8 cellular contexts compared by ENCODE assay signal in genomic region chr9:36091028-36091953, GRCh38. TPM values are rescaled to one million over a fixed set of nuclear protein-coding genes. Genes with fewer than 3 reads are reported as not detected.
A peak's percentile ranks its signal among the peaks of the same experiment; 100 is the strongest.
DNase-seq lines count a peak whose midpoint lies in the region; ATAC-seq, FAIRE-seq and TF ChIP-seq lines count a peak whose summit lies in the region.

No MANE protein-coding gene starts in this region.

- H3K9me3 ChIP-seq in liver (ENCODE audit: control insufficient read depth in 4 of 4, low read length in 3 of 4), result no peaks in the 10 kb centered on the region
- H3K9me3 ChIP-seq in kidney (ENCODE audit: control insufficient read depth in 1 of 2, low read length in 2 of 2), result no peaks in the 10 kb centered on the region

- DNase-seq in AG08395 (ENCODE audit: low spot score), result peak; percentile 35
- peak; percentile 36 for DNase-seq in HS-5 (ENCODE audit: low read depth)
- peak; percentile 85 for DNase-seq in astrocyte of the hippocampus (ENCODE audit: low read depth, low spot score)
- no peak for DNase-seq in kidney
- no peak for DNase-seq in GM12892 (ENCODE audit: insufficient read length)

- 26% methylated on average over 8 of the region's 8 CpGs for WGBS in liver

- H3K27me3 ChIP-seq in liver (ENCODE audit: control insufficient read depth in 4 of 4, insufficient read depth in 4 of 4, low read length in 3 of 4), result no peaks in the 10 kb centered on the region

- H3K4me1 ChIP-seq in liver (ENCODE audit: control insufficient read depth in 4 of 4, insufficient read depth in 4 of 4, low read length in 3 of 4), result peaks cover 2 to 31% (median 19%) of the 10 kb centered on the region in 4 donors
- peaks cover 0 to 4% of the 10 kb centered on the region in 2 donors for H3K4me1 ChIP-seq in kidney (ENCODE audit: control insufficient read depth in 1 of 2, insufficient read depth in 1 of 2, low read depth in 1 of 2, low read length in 2 of 2)

- H3K36me3 ChIP-seq in liver (ENCODE audit: control insufficient read depth in 4 of 4, insufficient read depth in 3 of 4, low read depth in 1 of 4, low read length in 3 of 4) (peaks cover 0 to 2% (median 0%) of the 10 kb centered on the region in 4 donors), kidney (ENCODE audit: control insufficient read depth in 1 of 2, insufficient read depth in 2 of 2, low read length in 2 of 2) (no peaks in the 10 kb centered on the region)

- intact Hi-C loops in kidney (cut with DNase I), result no loop called here

- no peak overlapping the region for H3K27ac ChIP-seq in liver (ENCODE audit: low read depth in 1 of 2, low read length in 2 of 2)
- no peak overlapping the region for H3K27ac ChIP-seq in kidney (ENCODE audit: low read depth in 2 of 2, low read length in 2 of 2)

- no peak for FAIRE-seq in kidney (lab: Jason Lieb, UNC)
- no peak for FAIRE-seq in GM12892 (lab: Jason Lieb, UNC)

- peak in 1 of 2 donors; percentile 23 for TF ChIP-seq RAD21 in liver (IDR thresholded peaks at IDR 0.05)

- ATAC-seq in GM19328 (IDR thresholded peaks at IDR 0.05; ENCODE audit: unreplicated experiment) (no peak), GM21576 (IDR thresholded peaks at IDR 0.05; ENCODE audit: unreplicated experiment) (no peak)

- no peak overlapping the region for H3K9ac ChIP-seq in liver (ENCODE audit: low read depth in 1 of 2, low read length in 2 of 2)
- H3K9ac ChIP-seq in kidney (ENCODE audit: low read length in 2 of 2), result no peak overlapping the region

- no peak for TF ChIP-seq POLR2A in GM12892 (IDR thresholded peaks at IDR 0.05; ENCODE audit: low read depth, low read length)

- TF ChIP-seq CTCF in liver (IDR thresholded peaks at IDR 0.05; ENCODE audit: low read depth, low read length, missing input control), result no peak
- no peak for TF ChIP-seq CTCF in kidney (IDR thresholded peaks at IDR 0.05; ENCODE audit: borderline replicate concordance, extremely low read depth, insufficient read depth)

- H3K4me3 ChIP-seq in liver (ENCODE audit: low read depth in 1 of 3, low read length in 3 of 3) (no peak overlapping the region), kidney (ENCODE audit: low read length in 2 of 2) (no peak overlapping the region)

TF ChIP-seq in liver, 16 proteins besides CTCF, POLR2A, EP300 and RAD21:
- peak; percentile 47 for TF ChIP-seq FOXA1 (IDR thresholded peaks at IDR 0.05)
- TF ChIP-seq HNF4A (conservative IDR thresholded peaks at IDR 0.05), result peak; percentile 55 to 68
- no peak for TF ChIP-seq NR2F2 (IDR thresholded peaks at IDR 0.05)
- no peak for TF ChIP-seq EGR1 (IDR thresholded peaks at IDR 0.05; ENCODE audit: low read depth in 2 of 2)
- no peak for TF ChIP-seq TAF1 (conservative IDR thresholded peaks at IDR 0.05)
- peak; percentile 24 for TF ChIP-seq MAX (IDR thresholded peaks at IDR 0.05)
- peak; percentile 56 to 57 for TF ChIP-seq RXRA (IDR thresholded peaks at IDR 0.05)
- peak; percentile 62 for TF ChIP-seq SP1 (IDR thresholded peaks at IDR 0.05)
- peak; percentile 63 for TF ChIP-seq YY1 (IDR thresholded peaks at IDR 0.05)
- TF ChIP-seq FOXA2 (IDR thresholded peaks at IDR 0.05), result peak; percentile 13
TF ChIP-seq in liver: peak in this region for 7.

RNA-seq across cellular contexts. Expression of gene GLIPR2, which starts 45.2 kb away (rescaled TPM):
- 10 to 100 TPM in 1 of 2 donors, 1 to 10 TPM in 1; 2.8 to 17.6 TPM for total RNA-seq in liver
- polyA plus RNA-seq in liver, result 1 to 10 TPM; 1.7 to 3.0 TPM
- total RNA-seq in kidney, result 19.6 TPM
- 8.3 TPM for polyA plus RNA-seq in kidney (ENCODE audit: insufficient read depth, low read depth, low replicate concordance)
- polyA plus RNA-seq in GM12892 (2012; ENCODE audit: missing spikeins), result 4.0 TPM

RNA-seq across cellular contexts. Expression of gene RECK, which starts 54.6 kb away (rescaled TPM):
- total RNA-seq in liver, result 1 to 10 TPM; 2.1 to 3.5 TPM
- 1 to 10 TPM; 2.1 to 2.5 TPM for polyA plus RNA-seq in liver
- 10.4 TPM for total RNA-seq in kidney
- 4.5 TPM for polyA plus RNA-seq in kidney (ENCODE audit: insufficient read depth, low read depth, low replicate concordance)
- 3.9 TPM for polyA plus RNA-seq in GM12892 (2012; ENCODE audit: missing spikeins)

Comparison
In these comparisons a context has a peak if more than half of its experiments do, and no peak if none do; other contexts are left out.
1. DNase-seq: peak in AG08395 (single experiment), HS-5 (single experiment) and astrocyte of the hippocampus (single experiment); none in kidney (single experiment) and GM12892 (single experiment).